ENCODE assay signal across 17 cellular contexts in the genomic region with DNA sequence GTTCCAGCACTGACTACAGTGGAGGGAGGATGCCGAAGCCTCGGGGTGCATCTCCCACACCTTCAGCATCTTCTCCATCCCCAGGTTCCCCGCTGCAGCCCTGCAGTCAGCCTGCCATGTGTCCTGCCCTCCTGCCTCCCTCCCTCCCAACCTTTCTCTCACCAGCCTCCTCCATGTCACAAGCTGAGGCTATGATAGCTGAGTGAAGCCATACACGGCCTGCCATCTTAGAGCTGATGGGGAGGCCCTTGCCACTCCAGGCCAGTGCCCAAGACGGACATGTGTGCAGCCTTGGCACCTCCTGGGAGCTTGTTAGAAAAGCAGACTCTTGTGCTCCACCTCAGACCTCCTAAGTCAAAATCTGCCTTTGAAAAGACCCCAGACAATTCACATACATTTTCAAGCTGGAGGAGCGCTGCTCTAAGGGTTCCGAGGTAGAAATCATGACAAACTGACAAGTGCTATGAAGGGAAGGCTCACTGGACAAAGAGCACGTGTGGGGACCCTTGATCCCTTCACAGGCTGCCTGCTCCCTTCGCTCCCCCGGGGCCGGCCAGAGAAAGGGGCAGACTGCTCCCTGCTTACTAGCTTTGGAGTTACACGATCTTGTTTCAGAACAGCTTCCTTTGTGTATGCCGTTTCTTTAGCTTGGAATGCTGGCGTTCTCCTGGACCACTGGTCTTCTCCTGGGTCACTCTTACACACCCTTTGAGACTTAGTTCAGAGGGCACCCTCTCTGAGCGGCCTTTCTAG.
DNase-seq lines count a peak whose midpoint lies in the region; ATAC-seq and TF ChIP-seq lines count a peak whose summit lies in the region.
"Had no signal": no experiment of that assay in that cellular context is flagged by ENCODE, and none has a peak within 500 bp of the region (broad histone marks: within the 10 kb centered on the region; RNA-seq: fewer than 3 reads in every experiment).

No MANE protein-coding gene starts in this region.

- H3K36me3 ChIP-seq in Loucy (ENCODE audit: insufficient read depth, low read length) = no peaks in the 10 kb centered on the region
- no peaks in the 10 kb centered on the region for H3K36me3 ChIP-seq in SJCRH30
- no peaks in the 10 kb centered on the region for H3K36me3 ChIP-seq in smooth muscle cell (ENCODE audit: low read depth)
- H3K36me3 ChIP-seq: Peyer's patch had no signal

- no peaks in the 10 kb centered on the region for H3K9me3 Mint-ChIP-seq in activated CD4-positive, alpha-beta T cell treated with anti-CD3 and anti-CD28 coated beads, Interleukin-2, amount 10 ng/mL, durations not matched to agents 24 days and 14 days
- H3K9me3 Mint-ChIP-seq in activated CD4-positive, alpha-beta T cell treated with anti-CD3 and anti-CD28 coated beads for 36 hours (ENCODE audit: low read depth) = no peaks in the 10 kb centered on the region
- no peaks in the 10 kb centered on the region for H3K9me3 Mint-ChIP-seq in neural crest cell
- H3K9me3 Mint-ChIP-seq: H9 had no signal

- H3K4me3 ChIP-seq in Loucy (ENCODE audit: low read length, poor library complexity, severe bottlenecking) = no peak overlapping the region
- H3K4me3 ChIP-seq in SJCRH30 = no peak overlapping the region
- H3K4me3 ChIP-seq in smooth muscle cell = no peak overlapping the region
- H3K4me3 ChIP-seq: Peyer's patch had no signal

- WGBS in smooth muscle cell (ENCODE audit: low lambda C conversion rate) = 94% methylated on average over 15 of the region's 15 CpGs

- H4K20me1 ChIP-seq in Loucy (ENCODE audit: insufficient read depth, low read length, poor library complexity, severe bottlenecking) = no peaks in the 10 kb centered on the region
- no peaks in the 10 kb centered on the region for H4K20me1 ChIP-seq in smooth muscle cell (ENCODE audit: low read depth)

- H2AFZ ChIP-seq in Loucy (ENCODE audit: low read length) (no peak overlapping the region), smooth muscle cell (ENCODE audit: low read depth) (no peak overlapping the region)

- H3K4me1 Mint-ChIP-seq in activated CD4-positive, alpha-beta T cell treated with anti-CD3 and anti-CD28 coated beads, Interleukin-2, amount 10 ng/mL, durations not matched to agents 24 days and 14 days = peaks cover 16% of the 10 kb centered on the region
- H3K4me1 Mint-ChIP-seq in activated CD4-positive, alpha-beta T cell treated with anti-CD3 and anti-CD28 coated beads for 36 hours = peaks cover 12% of the 10 kb centered on the region
- H3K4me1 Mint-ChIP-seq in neural crest cell = peaks cover 52% of the 10 kb centered on the region

- H3K4me1 ChIP-seq in Loucy (ENCODE audit: insufficient read depth, low read length, poor library complexity, severe bottlenecking) (peaks cover 19% of the 10 kb centered on the region), SJCRH30 (peaks cover 11% of the 10 kb centered on the region), smooth muscle cell (ENCODE audit: low read depth) (peaks cover 7% of the 10 kb centered on the region)

- intact Hi-C loops in activated CD4-positive, alpha-beta T cell treated with anti-CD3 and anti-CD28 coated beads, Interleukin-2, amount 10 ng/mL, durations not matched to agents 24 days and 14 days (cut with micrococcal nuclease) = no loop called here
- intact Hi-C loops in activated CD4-positive, alpha-beta T cell treated with anti-CD3 and anti-CD28 coated beads for 36 hours (cut with DNase I, micrococcal nuclease) = no loop called here

- H3K36me3 Mint-ChIP-seq in activated CD4-positive, alpha-beta T cell treated with anti-CD3 and anti-CD28 coated beads, Interleukin-2, amount 10 ng/mL, durations not matched to agents 24 days and 14 days (ENCODE audit: low read depth) = no peaks in the 10 kb centered on the region
- H3K36me3 Mint-ChIP-seq in activated CD4-positive, alpha-beta T cell treated with anti-CD3 and anti-CD28 coated beads for 36 hours (ENCODE audit: low read depth) = no peaks in the 10 kb centered on the region
- H3K36me3 Mint-ChIP-seq in neural crest cell (ENCODE audit: low read depth) = no peaks in the 10 kb centered on the region

- H3K27ac ChIP-seq in SJCRH30 (no peak overlapping the region), smooth muscle cell (ENCODE audit: low read depth) (no peak overlapping the region)
- H3K27ac ChIP-seq: Peyer's patch had no signal

- H3K4me3 Mint-ChIP-seq in activated CD4-positive, alpha-beta T cell treated with anti-CD3 and anti-CD28 coated beads, Interleukin-2, amount 10 ng/mL, durations not matched to agents 24 days and 14 days = no peak overlapping the region
- no peak overlapping the region for H3K4me3 Mint-ChIP-seq in activated CD4-positive, alpha-beta T cell treated with anti-CD3 and anti-CD28 coated beads for 36 hours
- H3K4me3 Mint-ChIP-seq in neural crest cell = no peak overlapping the region
- H3K4me3 Mint-ChIP-seq: H9 had no signal

- CTCF ChIA-PET in activated CD4-positive, alpha-beta T cell treated with anti-CD3 and anti-CD28 coated beads for 36 hours (lab: Charles Lee) = interaction anchor here (1.0 to 3.4 kb wide), 6 partner anchors 9 to 174 kb away, joined by 3 to 49 read pairs (median 5); no protein-coding TSS in a partner anchor

- POLR2A ChIA-PET in activated CD4-positive, alpha-beta T cell treated with anti-CD3 and anti-CD28 coated beads for 36 hours (lab: Charles Lee) = no interaction called here

- no peak for ATAC-seq in activated CD4-positive, alpha-beta T cell treated with anti-CD3 and anti-CD28 coated beads for 36 hours
- ATAC-seq: HepG2, Right ventricle myocardium inferior had no signal

- H3K4me2 ChIP-seq in Loucy (ENCODE audit: low read depth, low read length, poor library complexity, severe bottlenecking) (no peak overlapping the region), smooth muscle cell (no peak overlapping the region)

- no peaks in the 10 kb centered on the region for H3K9me2 ChIP-seq in Loucy (replicated peaks; ENCODE audit: low read depth, low read length)

- H3K27me3 Mint-ChIP-seq in activated CD4-positive, alpha-beta T cell treated with anti-CD3 and anti-CD28 coated beads, Interleukin-2, amount 10 ng/mL, durations not matched to agents 24 days and 14 days = no peaks in the 10 kb centered on the region
- no peaks in the 10 kb centered on the region for H3K27me3 Mint-ChIP-seq in activated CD4-positive, alpha-beta T cell treated with anti-CD3 and anti-CD28 coated beads for 36 hours
- no peaks in the 10 kb centered on the region for H3K27me3 Mint-ChIP-seq in neural crest cell (ENCODE audit: low read depth)

- H3F3A ChIP-seq in Loucy (ENCODE audit: low read depth) (no peaks in the 10 kb centered on the region), smooth muscle cell (ENCODE audit: low read depth) (no peaks in the 10 kb centered on the region)

- H3K27ac Mint-ChIP-seq in activated CD4-positive, alpha-beta T cell treated with anti-CD3 and anti-CD28 coated beads, Interleukin-2, amount 10 ng/mL, durations not matched to agents 24 days and 14 days = peak overlapping the region; percentile 10
- no peak overlapping the region for H3K27ac Mint-ChIP-seq in activated CD4-positive, alpha-beta T cell treated with anti-CD3 and anti-CD28 coated beads for 36 hours
- H3K27ac Mint-ChIP-seq in neural crest cell (ENCODE audit: unreplicated experiment) = peak overlapping the region; percentile 64
- H3K27ac Mint-ChIP-seq: H9 had no signal

- DNase-seq in activated CD4-positive, alpha-beta T cell treated with anti-CD3 and anti-CD28 coated beads, Interleukin-2, amount 10 ng/mL, durations not matched to agents 24 days and 14 days = no peak
- no peak for DNase-seq in activated CD4-positive, alpha-beta T cell treated with anti-CD3 and anti-CD28 coated beads for 36 hours
- DNase-seq in neural crest cell (ENCODE audit: low read depth, low spot score) = no peak
- DNase-seq in RKO (ENCODE audit: low spot score) = no peak
- DNase-seq in SJCRH30 = no peak
- no peak for DNase-seq in smooth muscle cell (lab: John Stamatoyannopoulos, UW; ENCODE audit: unreplicated experiment)
- DNase-seq: H9, KBM-7, NCI-H1092 treated with DMSO at 0.1 percent for 48 hours, NCI-H1436 treated with DMSO at 0.1 percent for 48 hours, NCI-H1930, NCI-H2227 treated with DMSO at 0.1 percent for 48 hours, NCI-H510A had no signal

- no peaks in the 10 kb centered on the region for H3K9me3 ChIP-seq in Loucy (ENCODE audit: insufficient read depth, low read depth, low read length)
- no peaks in the 10 kb centered on the region for H3K9me3 ChIP-seq in SJCRH30 (replicated peaks)
- H3K9me3 ChIP-seq in smooth muscle cell (replicated peaks; ENCODE audit: low read depth) = no peaks in the 10 kb centered on the region
- H3K9me3 ChIP-seq: Peyer's patch had no signal

- H3K9ac ChIP-seq in Loucy (ENCODE audit: low read depth, low read length, poor library complexity, severe bottlenecking) = peak overlapping the region; percentile 64
- H3K9ac ChIP-seq in smooth muscle cell (ENCODE audit: low read depth) = no peak overlapping the region

- H3K79me2 ChIP-seq in Loucy (ENCODE audit: insufficient read depth, low read length) (no peaks in the 10 kb centered on the region), smooth muscle cell (ENCODE audit: low read depth) (no peaks in the 10 kb centered on the region)

- H3K27me3 ChIP-seq in Loucy (ENCODE audit: insufficient read depth, low read length, poor library complexity, severe bottlenecking) = no peaks in the 10 kb centered on the region
- H3K27me3 ChIP-seq in SJCRH30 = no peaks in the 10 kb centered on the region
- H3K27me3 ChIP-seq in smooth muscle cell (ENCODE audit: low read depth) = no peaks in the 10 kb centered on the region
- H3K27me3 ChIP-seq: Peyer's patch had no signal

- TF ChIP-seq CTCF in Loucy (conservative IDR thresholded peaks at IDR 0.05; ENCODE audit: low read length) (no peak), neural crest cell (conservative IDR thresholded peaks at IDR 0.05) (no peak), smooth muscle cell (IDR thresholded peaks at IDR 0.05; ENCODE audit: borderline replicate concordance, insufficient read depth, poor library complexity, severe bottlenecking) (no peak)
